Comparison of ENCODE assay signal across 18 cellular contexts in the genomic region with DNA sequence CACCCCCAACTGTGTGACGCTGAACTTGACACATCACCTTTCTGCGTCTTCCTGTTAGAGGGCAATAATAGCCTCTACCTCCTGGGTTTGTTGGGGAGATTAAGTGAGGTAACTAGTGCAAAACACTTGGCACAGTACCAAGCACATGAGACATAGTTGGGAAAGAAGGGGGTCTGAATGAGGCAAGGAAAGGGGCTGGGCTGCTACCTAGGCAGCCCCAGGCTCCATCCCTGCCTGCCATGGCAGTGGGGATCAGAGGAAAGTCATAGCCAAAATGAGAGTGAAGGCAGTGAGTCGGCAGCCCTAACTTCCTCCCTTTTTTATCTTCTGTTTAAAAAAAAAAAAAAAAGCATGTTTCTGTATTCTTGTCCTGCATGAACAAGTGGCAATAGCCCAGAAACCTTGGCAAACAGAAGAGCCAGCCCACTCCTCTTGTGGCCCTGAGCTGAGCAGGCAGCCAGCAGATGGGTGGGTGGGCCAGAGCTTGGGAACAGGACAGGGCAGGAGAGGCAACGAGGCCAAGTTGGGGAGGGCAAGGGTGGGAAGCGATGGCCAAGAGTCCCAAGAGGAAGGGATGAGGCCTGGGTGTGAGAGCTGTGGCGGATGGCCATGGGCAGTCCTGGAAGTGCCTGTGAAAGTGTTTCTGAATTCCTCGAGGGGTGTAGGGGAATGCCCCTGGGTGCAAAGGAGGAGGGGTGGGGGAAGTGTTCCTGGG. TPM values are rescaled to one million over a fixed set of nuclear protein-coding genes. Genes with fewer than 3 reads are reported as not detected.
DNase-seq lines count a peak whose midpoint lies in the region; ATAC-seq, FAIRE-seq and TF ChIP-seq lines count a peak whose summit lies in the region.
"Had no signal": no experiment of that assay in that cellular context is flagged by ENCODE, and none has a peak within 500 bp of the region (broad histone marks: within the 10 kb centered on the region; RNA-seq: fewer than 3 reads in every experiment).

No MANE protein-coding gene starts in this region.

- H4K20me1 ChIP-seq in K562 (replicated peaks; ENCODE audit: control insufficient read depth, insufficient read depth, low read length) = no peaks in the 10 kb centered on the region

- H3K27me3 ChIP-seq in K562 (ENCODE audit: control insufficient read depth in 2 of 2, insufficient read depth in 2 of 2, low read length in 2 of 2) (peaks cover 17 to 41% of the 10 kb centered on the region in 2 experiments; a peak in 4 of 5 replicates), vagina (no peaks in the 10 kb centered on the region)

- TF ChIP-seq CTCF in AG10803 (conservative IDR thresholded peaks at IDR 0.05; ENCODE audit: low read length) (no peak), K562 (IDR thresholded peaks at IDR 0.05 in 2 of 3, conservative IDR thresholded peaks at IDR 0.05 in 1 of 3; ENCODE audit: insufficient read depth in 2 of 3, low read depth in 1 of 3, low read length in 3 of 3) (no peak), vagina (IDR thresholded peaks at IDR 0.05) (no peak)

- H3K9me3 ChIP-seq in K562 (replicated peaks; ENCODE audit: control insufficient read depth, insufficient read depth, low read depth, low read length) (no peaks in the 10 kb centered on the region), vagina (no peaks in the 10 kb centered on the region)
- H3K9me3 ChIP-seq: mucosa of descending colon had no signal

- intact Hi-C loops in K562 (cut with micrococcal nuclease) (no loop called here), vagina (cut with DNase I) (no loop called here)

- H3K79me2 ChIP-seq in K562 (ENCODE audit: control insufficient read depth, insufficient read depth, low read length) = no peaks in the 10 kb centered on the region

- in situ Hi-C loops in K562 (cut with MboI) = no loop called here

- H3K9ac ChIP-seq in K562 (ENCODE audit: insufficient read depth in 1 of 2, low read depth in 2 of 2, low read length in 2 of 2) = no peak overlapping the region

- no peak for FAIRE-seq in K562 (lab: Jason Lieb, UNC)

- POLR2A ChIA-PET in K562 (lab: Yijun Ruan, JAX) = interaction anchor here (0.6 kb wide), 1 partner anchor 12 kb away, joined by 4 read pairs; no protein-coding TSS in a partner anchor

- no peak for TF ChIP-seq RAD21 in K562 (CRISPR knock-in tag; conservative IDR thresholded peaks at IDR 0.05 in 1 of 2, IDR thresholded peaks at IDR 0.05 in 1 of 2)

- H3K36me3 ChIP-seq in K562 (ENCODE audit: control insufficient read depth, insufficient read depth, low read length) = no peaks in the 10 kb centered on the region
- H3K36me3 ChIP-seq in vagina = no peaks in the 10 kb centered on the region

- BruUV-seq in K562 (replicated peaks; lab: Mats Ljungman, UMichigan) = no TSS peak

- no peak overlapping the region for H2AFZ ChIP-seq in K562 (ENCODE audit: low read depth, low read length)

- H3K4me3 ChIP-seq in AG10803 (ENCODE audit: low read length) = no peak overlapping the region
- H3K4me3 ChIP-seq in K562 = no peak overlapping the region
- no peak overlapping the region for H3K4me3 ChIP-seq in vagina
- H3K4me3 ChIP-seq: mucosa of descending colon had no signal

- H3K4me1 ChIP-seq in K562 (replicated peaks in 1 of 2; ENCODE audit: control insufficient read depth in 2 of 2, insufficient read depth in 2 of 2, low read length in 2 of 2) = peaks cover 3 to 8% of the 10 kb centered on the region in 2 experiments; a peak in 4 of 5 replicates
- no peaks in the 10 kb centered on the region for H3K4me1 ChIP-seq in vagina

- no peak overlapping the region for H3K4me2 ChIP-seq in K562 (ENCODE audit: insufficient read depth, low read length)

- no peaks in the 10 kb centered on the region for H3K9me1 ChIP-seq in K562 (ENCODE audit: control insufficient read depth, insufficient read depth, low read length)

- CTCF ChIA-PET in K562 (lab: Yijun Ruan, JAX; ENCODE audit: low intra/inter-chr PET ratio) = no interaction called here

- H3K27ac ChIP-seq in K562 (ENCODE audit: extremely low read depth, low read depth, low read length) (no peak overlapping the region), vagina (no peak overlapping the region)

- TF ChIP-seq POLR2A in K562 (conservative IDR thresholded peaks at IDR 0.05) (no peak), vagina (IDR thresholded peaks at IDR 0.05) (no peak)

- WGBS in K562 (ENCODE audit: insufficient coverage, low coverage, missing lambda C conversion rate) = 7% methylated on average over 5 of the region's 7 CpGs

- TF ChIP-seq EP300 in K562 (IDR thresholded peaks at IDR 0.05; ENCODE audit: low read length) = no peak

- ATAC-seq in K562 (no peak), GM18870 (IDR thresholded peaks at IDR 0.05; ENCODE audit: unreplicated experiment) (no peak)
- ATAC-seq: mucosa of descending colon, sciatic nerve had no signal

- peak; percentile 25 for DNase-seq in AG10803 (ENCODE audit: low read depth)
- DNase-seq in M059J (ENCODE audit: low read depth) = peak; percentile 78
- DNase-seq in K562 (ENCODE audit: extremely low read depth in 1 of 4, low spot score in 3 of 4) = no peak
- peak; percentile 38 for DNase-seq in iris pigment epithelial cell (ENCODE audit: low read depth)
- no peak for DNase-seq in DMS53 (lab: John Stamatoyannopoulos, UW)
- no peak for DNase-seq in activated CD8-positive, alpha-beta memory T cell treated with anti-CD3 and anti-CD28 coated beads for 24 hours
- DNase-seq in vagina (ENCODE audit: extremely low spot score in 2 of 2) = no peak
- DNase-seq: activated CD4-positive, alpha-beta T cell treated with anti-CD3 and anti-CD28 coated beads, Interleukin-2, amount 50 U/mL, for 4 hours; activated T-cell treated with anti-CD3 and anti-CD28 coated beads, Interleukin-2, amount 50 U/mL, for 48 hours; CD8-positive, alpha-beta memory T cell; kidney glomerular epithelial cell; mucosa of descending colon; NCI-H187; occipital lobe; stimulated activated CD4-positive, alpha-beta T cell treated with anti-CD3 and anti-CD28 coated beads, Interleukin-1b, Interleukin-23, amount 100 ng/mL, for 48 hours had no signal

TF ChIP-seq in K562, 482 proteins besides CTCF, POLR2A, EP300 and RAD21:
- TF ChIP-seq ZNF384 (IDR thresholded peaks at IDR 0.05; ENCODE audit: low read depth, low read length) (no peak), NFIC (IDR thresholded peaks at IDR 0.05) (peak; percentile 47), ZNF408 (CRISPR knock-in tag; IDR thresholded peaks at IDR 0.05; ENCODE audit: low read depth) (no peak)

RNA-seq across cellular contexts. Expression of gene CAMK2A, which starts 11.4 kb away (rescaled TPM):
- 0.17 and 1.0 TPM in 2 replicates for total RNA-seq in M059J (2014; rRNA removed; shearing (Covaris generic))
- total RNA-seq in K562 (2011; cell fraction: chromatin; rRNA removed; ENCODE audit: low replicate concordance) = 0.19 TPM in 1 of 2 replicates, not detected in the other
- 0.17 TPM in 1 of 2 replicates, not detected in the other for total RNA-seq in K562 (2011; cell fraction: nucleolus; rRNA removed)
- 0.07 TPM in 1 of 2 replicates, not detected in the other for total RNA-seq in K562 (2011; cell fraction: nucleoplasm; rRNA removed)
- total RNA-seq in K562 (2014; rRNA removed) (0.18 TPM in 1 of 2 replicates, not detected in the other), K562 (2014; rRNA removed; fragmentation: Illumina TruSeq; extraction: Trizol) (not detected in 2 replicates), K562 (2015; rRNA removed; fragmentation: Illumina TruSeq; extraction: Trizol) (0.04 TPM in 2 replicates), K562 (2021) (0.13 TPM in 1 of 2 replicates, not detected in the other), vagina (0.49 TPM)
- polyA plus RNA-seq in K562 (2011; rRNA removed) (not detected in 2 replicates), K562 (2014; fragmentation: Illumina TruSeq; extraction: Trizol) (0.10 TPM in 1 of 2 replicates, not detected in the other), K562 (2014; fragmentation: Nextera tagmentation; extraction: Ambion mirVana) (not detected), K562 (2014; rRNA removed) (0.01 and 0.28 TPM in 2 replicates)
- polyA plus RNA-seq in K562 (2011; cell fraction: cytosol; rRNA removed) = not detected in 2 replicates
- 0.11 TPM in 2 replicates for polyA plus RNA-seq in K562 (2011; cell fraction: nucleus; rRNA removed)
- polyA plus RNA-seq in K562 (2012) = 0.05 and 0.24 TPM in 2 replicates
- polyA minus RNA-seq in K562 (2011; rRNA and poly(A)+ RNA removed) = not detected in 2 replicates
- not detected in 2 replicates for polyA minus RNA-seq in K562 (2011; cell fraction: cytosol; rRNA and poly(A)+ RNA removed)
- 0.22 TPM in 1 of 2 replicates, not detected in the other for polyA minus RNA-seq in K562 (2011; cell fraction: nucleus; rRNA and poly(A)+ RNA removed)
- total RNA-seq: CD8-positive, alpha-beta memory T cell; NCI-H460 had no signal
- polyA plus RNA-seq: CD8-positive, alpha-beta memory T cell had no signal

RNA-seq across cellular contexts. Expression of gene ARSI, which starts 24.5 kb away (rescaled TPM):
- 32.7 and 51.2 TPM in 2 replicates for total RNA-seq in M059J (2014; rRNA removed; shearing (Covaris generic))
- not detected in 2 replicates for total RNA-seq in K562 (2011; cell fraction: chromatin; rRNA removed; ENCODE audit: low replicate concordance)
- total RNA-seq in K562 (2011; cell fraction: nucleolus; rRNA removed) = 0.26 TPM in 1 of 2 replicates, not detected in the other
- total RNA-seq in K562 (2011; cell fraction: nucleoplasm; rRNA removed) = not detected in 2 replicates
- 0.12 TPM in 1 of 2 replicates, not detected in the other for total RNA-seq in K562 (2014; rRNA removed)
- not detected in 2 replicates for total RNA-seq in K562 (2014; rRNA removed; fragmentation: Illumina TruSeq; extraction: Trizol)
- total RNA-seq in K562 (2015; rRNA removed; fragmentation: Illumina TruSeq; extraction: Trizol) = not detected in 2 replicates
- total RNA-seq in K562 (2021) = 0.04 TPM in 2 replicates
- polyA plus RNA-seq in K562 (2011; rRNA removed) = 0.07 TPM in 1 of 2 replicates, not detected in the other
- polyA plus RNA-seq in K562 (2011; cell fraction: cytosol; rRNA removed) = 0.16 TPM in 1 of 2 replicates, not detected in the other
- polyA plus RNA-seq in K562 (2011; cell fraction: nucleus; rRNA removed) = not detected in 2 replicates
- 0.08 TPM in 1 of 2 replicates, not detected in the other for polyA plus RNA-seq in K562 (2012)
- polyA plus RNA-seq in K562 (2014; fragmentation: Illumina TruSeq; extraction: Trizol) = not detected in 2 replicates
- not detected for polyA plus RNA-seq in K562 (2014; fragmentation: Nextera tagmentation; extraction: Ambion mirVana)
- polyA plus RNA-seq in K562 (2014; rRNA removed) = not detected in 2 replicates
- not detected in 2 replicates for polyA minus RNA-seq in K562 (2011; rRNA and poly(A)+ RNA removed)
- polyA minus RNA-seq in K562 (2011; cell fraction: cytosol; rRNA and poly(A)+ RNA removed) = not detected in 2 replicates
- not detected in 2 replicates for polyA minus RNA-seq in K562 (2011; cell fraction: nucleus; rRNA and poly(A)+ RNA removed)
- total RNA-seq in vagina = 4.7 TPM
- total RNA-seq: CD8-positive, alpha-beta memory T cell had no signal
- polyA plus RNA-seq: CD8-positive, alpha-beta memory T cell had no signal

Comparison
In these comparisons a context has a peak if more than half of its experiments do, and no peak if none do; other contexts are left out.
1. DNase-seq: peak in AG10803 (single experiment), M059J (single experiment) and iris pigment epithelial cell (single experiment); none in K562 (0 of 4), DMS53 (single experiment), activated CD8-positive, alpha-beta memory T cell treated with anti-CD3 and anti-CD28 coated beads for 24 hours (single experiment) and vagina (0 of 2).